ENCODE assay signal across 1 cellular context in the genomic region with DNA sequence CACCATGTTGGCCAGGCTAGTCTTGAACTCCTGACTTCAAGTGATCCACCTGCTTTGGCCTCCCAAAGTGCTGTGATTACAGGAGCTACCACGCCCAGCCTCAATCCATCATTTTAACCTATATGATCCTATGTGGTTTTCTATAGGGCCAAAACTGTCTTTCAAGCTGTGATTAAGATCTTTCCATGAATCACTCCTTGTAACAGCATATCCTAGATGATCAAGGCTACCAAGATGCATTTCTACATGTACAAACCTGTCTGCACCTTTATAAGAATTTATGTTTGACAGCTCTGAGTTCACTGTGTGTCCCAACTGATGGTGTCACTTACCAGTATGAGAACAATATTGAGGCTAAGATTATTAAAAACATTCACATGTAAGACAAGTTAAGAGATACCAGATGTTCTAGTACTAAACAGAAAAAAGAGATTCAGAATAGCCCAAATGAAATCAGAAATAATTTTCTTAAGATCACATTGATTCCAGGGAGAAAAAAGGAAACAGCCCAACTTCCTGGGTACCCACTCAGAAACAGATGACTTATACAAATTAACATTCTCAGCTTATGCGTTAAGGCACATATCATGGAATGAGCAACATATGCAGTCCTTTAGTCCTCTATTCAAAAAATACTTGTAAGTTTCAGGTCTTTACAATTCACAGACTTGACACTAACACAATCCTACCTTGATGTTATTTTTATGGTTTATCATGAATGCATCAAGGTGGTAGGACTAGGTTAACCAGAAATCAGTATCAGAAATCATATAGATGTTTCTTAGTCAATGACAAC.
TF ChIP-seq lines count a peak whose summit lies in the region.

No MANE protein-coding gene starts in this region.

TF ChIP-seq in endothelial cell of umbilical vein, 7 proteins besides CTCF, POLR2A, EP300 and RAD21:
- TF ChIP-seq MYC (IDR thresholded peaks at IDR 0.05; ENCODE audit: low read depth, low read length) (no peak), POLR2AphosphoS5 (IDR thresholded peaks at IDR 0.05; ENCODE audit: insufficient read depth, low read depth, low read length) (no peak), FOS (IDR thresholded peaks at IDR 0.05; ENCODE audit: borderline replicate concordance, insufficient read depth, low read length) (no peak), GATA2 (IDR thresholded peaks at IDR 0.05; ENCODE audit: insufficient read depth, insufficient read length, low read depth, low read length) (no peak), EZH2 (IDR thresholded peaks at IDR 0.05; ENCODE audit: borderline replicate concordance, low read depth, low read length, severe bottlenecking) (no peak), JUN (IDR thresholded peaks at IDR 0.05; ENCODE audit: borderline replicate concordance, insufficient read depth, insufficient read length, low read depth) (no peak)
- TF ChIP-seq, protein P1, sequence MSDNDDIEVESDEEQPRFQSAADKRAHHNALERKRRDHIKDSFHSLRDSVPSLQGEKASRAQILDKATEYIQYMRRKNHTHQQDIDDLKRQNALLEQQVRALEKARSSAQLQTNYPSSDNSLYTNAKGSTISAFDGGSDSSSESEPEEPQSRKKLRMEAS (IDR thresholded peaks at IDR 0.05; ENCODE audit: insufficient read depth, insufficient read length) = no peak
